ENCODE assay signal across 17 cellular contexts in genomic region chr1:152112885-152113432, GRCh38. TPM values are rescaled to one million over a fixed set of nuclear protein-coding genes. Genes with fewer than 3 reads are reported as not detected.
DNase-seq lines count a peak whose midpoint lies in the region; ATAC-seq, FAIRE-seq and TF ChIP-seq lines count a peak whose summit lies in the region.
"Had no signal": no experiment of that assay in that cellular context is flagged by ENCODE, and none has a peak within 500 bp of the region (broad histone marks: within the 10 kb centered on the region; RNA-seq: fewer than 3 reads in every experiment).

No MANE protein-coding gene starts in this region.

- WGBS in IMR-90 (ENCODE audit: extremely low coverage in 2 of 2, insufficient read length in 1 of 2), 2 experiments: 0% methylated on average over 1 of the region's 13 CpGs; no CpG with 5 or more reads in 1 of the 2 experiments
- WGBS in esophagus squamous epithelium, 2 donors: 41 to 53% methylated on average over 12 to 13 of the region's 13 CpGs
- 25% methylated on average over 13 of the region's 13 CpGs for WGBS in HepG2 (ENCODE audit: low lambda C conversion rate)

- H3K14ac ChIP-seq in IMR-90 (replicated peaks; ENCODE audit: low read depth, low read length): no peak overlapping the region

- no peak overlapping the region for H2BK5ac ChIP-seq in IMR-90 (ENCODE audit: low read depth, low read length, poor library complexity, severe bottlenecking)

- ATAC-seq in IMR-90 (ENCODE audit: low read depth) (no peak), HG02588 (IDR thresholded peaks at IDR 0.05; ENCODE audit: unreplicated experiment) (no peak), HepG2 (no peak)
- ATAC-seq: activated naive CD8-positive, alpha-beta T cell treated with anti-CD3 and anti-CD28 coated beads, Interleukin-2, amount 50 U/mL, for 24 hours; activated T-cell treated with anti-CD3 and anti-CD28 coated beads, Interleukin-2, amount 50 U/mL, for 4 hours; psoas muscle had no signal

- H3K27me3 ChIP-seq in BLaER1: peaks cover 64% of the 10 kb centered on the region
- H3K27me3 ChIP-seq in IMR-90 (ENCODE audit: control insufficient read depth, insufficient read depth, low read length): peaks cover 55% of the 10 kb centered on the region
- peaks cover 10 to 100% (median 32%) of the 10 kb centered on the region in 4 donors for H3K27me3 ChIP-seq in esophagus squamous epithelium
- H3K27me3 ChIP-seq in parathyroid adenoma (ENCODE audit: control insufficient read depth, insufficient read depth, low read length): peaks cover 5% of the 10 kb centered on the region
- H3K27me3 ChIP-seq in HepG2 (ENCODE audit: control insufficient read depth in 1 of 2, insufficient read depth in 2 of 2, low read length in 2 of 2): peaks cover 5 to 50% of the 10 kb centered on the region in 2 experiments; a peak in 3 of 5 replicates
- H3K27me3 ChIP-seq: SJCRH30 had no signal

- H2AK9ac ChIP-seq in IMR-90 (replicated peaks; ENCODE audit: low read depth, low read length, poor library complexity): no peak overlapping the region

- no peak overlapping the region for H3K4ac ChIP-seq in IMR-90 (ENCODE audit: low read depth, low read length)

- no peak for TF ChIP-seq RAD21 in IMR-90 (IDR thresholded peaks at IDR 0.05; ENCODE audit: low read length)
- TF ChIP-seq RAD21 in HepG2 (CRISPR knock-in tag; IDR thresholded peaks at IDR 0.05): no peak

- no peak for TF ChIP-seq CTCF in IMR-90 (conservative IDR thresholded peaks at IDR 0.05; ENCODE audit: low read depth, low read length)
- TF ChIP-seq CTCF in esophagus squamous epithelium (IDR thresholded peaks at IDR 0.05): no peak
- TF ChIP-seq CTCF in parathyroid adenoma (IDR thresholded peaks at IDR 0.05): no peak
- TF ChIP-seq CTCF in HepG2 (CRISPR knock-in tag; IDR thresholded peaks at IDR 0.05): no peak

- no peak overlapping the region for H3K23ac ChIP-seq in IMR-90 (ENCODE audit: low read depth, low read length)

- no peak overlapping the region for H4K8ac ChIP-seq in IMR-90 (ENCODE audit: low read depth in 2 of 2, low read length in 2 of 2)

- no peaks in the 10 kb centered on the region for H3K79me2 ChIP-seq in parathyroid adenoma
- no peaks in the 10 kb centered on the region for H3K79me2 ChIP-seq in HepG2 (ENCODE audit: insufficient read depth, low read length)

- TF ChIP-seq EP300 in HepG2 (IDR thresholded peaks at IDR 0.05; ENCODE audit: low read depth in 2 of 2, low read length in 2 of 2) (no peak), HepG2 (CRISPR knock-in tag; IDR thresholded peaks at IDR 0.05; ENCODE audit: borderline replicate concordance) (no peak)

- no peak for FAIRE-seq in HepG2 (lab: Jason Lieb, UNC)
- FAIRE-seq: TTC549 had no signal

- POLR2A ChIA-PET in IMR-90 (lab: Charles Lee; ENCODE audit: unreplicated experiment): no interaction called here
- POLR2A ChIA-PET in HepG2 (lab: Yijun Ruan, JAX): no interaction called here

- no peak overlapping the region for H2BK15ac ChIP-seq in IMR-90 (ENCODE audit: low read depth, low read length)

- H3K4me2 ChIP-seq in BLaER1: peak overlapping the region; percentile 94
- no peak overlapping the region; the same call in 1 of the 2 replicates for H3K4me2 ChIP-seq in IMR-90 (ENCODE audit: low read depth, low read length)
- H3K4me2 ChIP-seq in parathyroid adenoma (ENCODE audit: low read length): peak overlapping the region; percentile 62
- no peak overlapping the region for H3K4me2 ChIP-seq in HepG2 (ENCODE audit: low read depth, low read length)

- H4K5ac ChIP-seq in IMR-90 (ENCODE audit: low read depth, low read length): no peak overlapping the region

- no peak overlapping the region for H3K18ac ChIP-seq in IMR-90 (ENCODE audit: low read depth, low read length)

- H3K79me1 ChIP-seq in IMR-90 (ENCODE audit: low read depth in 1 of 2, low read length in 2 of 2): no peaks in the 10 kb centered on the region

- H3K4me3 ChIP-seq in BLaER1 (peak overlapping the region; percentile 64), IMR-90 (ENCODE audit: insufficient read depth, low read depth, low read length) (no peak overlapping the region; the same call in 1 of the 2 replicates), esophagus squamous epithelium (peak overlapping the region in 3 of 4 donors; percentile 49 to 66 (median 55)), parathyroid adenoma (ENCODE audit: low read depth, low read length) (no peak overlapping the region), HepG2 (replicated peaks in 1 of 3; ENCODE audit: insufficient read depth in 1 of 3, low read depth in 2 of 3, low read length in 3 of 3) (no peak overlapping the region)
- H3K4me3 ChIP-seq: SJCRH30 had no signal

- DNase-seq in IMR-90 (no peak), esophagus squamous epithelium (lab: John Stamatoyannopoulos, UW) (no peak), NCI-H774 (lab: John Stamatoyannopoulos, UW) (no peak), HepG2 (ENCODE audit: low spot score) (no peak), glomerular visceral epithelial cell (ENCODE audit: extremely low spot score) (no peak)
- DNase-seq: activated naive CD8-positive, alpha-beta T cell treated with anti-CD3 and anti-CD28 coated beads, Interleukin-2, amount 50 U/mL, for 24 hours; activated T-cell treated with anti-CD3 and anti-CD28 coated beads, Interleukin-2, amount 50 U/mL, for 4 hours; DMS153; NCI-H226; psoas muscle; SJCRH30 had no signal

- H3K36me3 ChIP-seq in BLaER1 (no peaks in the 10 kb centered on the region), IMR-90 (ENCODE audit: control insufficient read depth, insufficient read depth, low read length) (no peaks in the 10 kb centered on the region), esophagus squamous epithelium (no peaks in the 10 kb centered on the region), parathyroid adenoma (ENCODE audit: control insufficient read depth, insufficient read depth, low read length) (no peaks in the 10 kb centered on the region), HepG2 (replicated peaks in 1 of 2; ENCODE audit: control insufficient read depth in 1 of 2, insufficient read depth in 2 of 2, low read length in 2 of 2) (no peaks in the 10 kb centered on the region)
- H3K36me3 ChIP-seq: SJCRH30 had no signal

- H2BK20ac ChIP-seq in IMR-90 (ENCODE audit: low read depth, low read length): no peak overlapping the region

- no peak overlapping the region for H3K56ac ChIP-seq in IMR-90 (ENCODE audit: extremely low read depth, insufficient read depth, low read length)

- TF ChIP-seq POLR2A in IMR-90 (IDR thresholded peaks at IDR 0.05; ENCODE audit: low read depth, low read length): no peak
- no peak for TF ChIP-seq POLR2A in esophagus squamous epithelium (IDR thresholded peaks at IDR 0.05)
- TF ChIP-seq POLR2A in HepG2 (IDR thresholded peaks at IDR 0.05; ENCODE audit: insufficient read depth in 1 of 2, low read depth in 2 of 2, low read length in 2 of 2): no peak

- H3K9ac ChIP-seq in BLaER1: no peak overlapping the region
- H3K9ac ChIP-seq in IMR-90 (ENCODE audit: low read depth, low read length): no peak overlapping the region
- H3K9ac ChIP-seq in parathyroid adenoma: no peak overlapping the region
- no peak overlapping the region for H3K9ac ChIP-seq in HepG2 (ENCODE audit: insufficient read depth, low read depth, low read length)

- H4K20me1 ChIP-seq in BLaER1 (no peaks in the 10 kb centered on the region), IMR-90 (ENCODE audit: insufficient read depth, low read length) (no peaks in the 10 kb centered on the region), HepG2 (ENCODE audit: insufficient read depth, low read length) (no peaks in the 10 kb centered on the region)

- H2AFZ ChIP-seq in IMR-90 (replicated peaks; ENCODE audit: low read length, poor library complexity) (peak overlapping the region; percentile 73), parathyroid adenoma (no peak overlapping the region), HepG2 (ENCODE audit: low read length) (no peak overlapping the region)

- H3K27ac ChIP-seq in BLaER1 (no peak overlapping the region), IMR-90 (ENCODE audit: insufficient read depth, low read length) (no peak overlapping the region), esophagus squamous epithelium (no peak overlapping the region), parathyroid adenoma (no peak overlapping the region), HepG2 (ENCODE audit: extremely low read length, insufficient read depth, low read length) (no peak overlapping the region)
- H3K27ac ChIP-seq: psoas muscle, SJCRH30 had no signal

- H2BK120ac ChIP-seq in IMR-90 (ENCODE audit: low read depth, low read length): no peak overlapping the region

- no peak overlapping the region for H4K91ac ChIP-seq in IMR-90 (ENCODE audit: insufficient read depth, low read depth, low read length)

- no peak overlapping the region for H2AK5ac ChIP-seq in IMR-90 (ENCODE audit: low read depth, low read length)

- dilution Hi-C loops in IMR-90 (cut with HindIII; ENCODE audit: low sequenced_read_pairs, unreplicated experiment): no loop called here

- in situ Hi-C loops in IMR-90 (cut with MboI; ENCODE audit: low sequenced_read_pairs): no loop called here
- in situ Hi-C loops in HepG2 (cut with HindIII; ENCODE audit: extremely low pct_ligation_motif_present, low pct_unique_long_range_greater_than_20kb): no loop called here

- H3K9me1 ChIP-seq in IMR-90 (ENCODE audit: insufficient read depth, low read length): no peaks in the 10 kb centered on the region

- peaks cover 51% of the 10 kb centered on the region for H3K9me3 ChIP-seq in BLaER1
- H3K9me3 ChIP-seq in IMR-90 (ENCODE audit: control insufficient read depth, insufficient read depth, low read length): peaks cover 13% of the 10 kb centered on the region
- peaks cover 6 to 14% (median 11%) of the 10 kb centered on the region in 3 donors for H3K9me3 ChIP-seq in esophagus squamous epithelium
- H3K9me3 ChIP-seq in parathyroid adenoma (ENCODE audit: control insufficient read depth, low read length): no peaks in the 10 kb centered on the region
- no peaks in the 10 kb centered on the region for H3K9me3 ChIP-seq in HepG2 (ENCODE audit: low read length)
- H3K9me3 ChIP-seq: psoas muscle, SJCRH30 had no signal

- H3K4me1 ChIP-seq in BLaER1: peaks cover 38% of the 10 kb centered on the region
- H3K4me1 ChIP-seq in IMR-90 (ENCODE audit: control insufficient read depth, insufficient read depth, low read length): peaks cover 3% of the 10 kb centered on the region; the same call in 1 of the 2 replicates
- peaks cover 19 to 50% (median 31%) of the 10 kb centered on the region in 3 donors for H3K4me1 ChIP-seq in esophagus squamous epithelium
- no peaks in the 10 kb centered on the region for H3K4me1 ChIP-seq in parathyroid adenoma
- H3K4me1 ChIP-seq in HepG2 (ENCODE audit: insufficient read depth, low read length): no peaks in the 10 kb centered on the region
- H3K4me1 ChIP-seq: psoas muscle, SJCRH30 had no signal

- intact Hi-C loops in IMR-90 (cut with micrococcal nuclease): loop anchor here (5.0 kb wide), 1 partner anchor 61 kb away; no protein-coding TSS in a partner anchor
- intact Hi-C loops in esophagus squamous epithelium (cut with DNase I): no loop called here
- intact Hi-C loops in HepG2 (cut with micrococcal nuclease; ENCODE audit: unreplicated experiment): no loop called here

- no TSS peak for BruUV-seq in IMR-90 (replicated peaks; lab: Mats Ljungman, UMichigan)
- BruUV-seq in HepG2 (replicated peaks; lab: Mats Ljungman, UMichigan): no TSS peak

- CTCF ChIA-PET in IMR-90 (lab: Yijun Ruan, JAX) (no interaction called here), HepG2 (lab: Yijun Ruan, JAX; ENCODE audit: low intra/inter-chr PET ratio, low total read pairs) (no interaction called here)

RNA-seq across cellular contexts. Expression of gene TCHH, which starts 2.3 kb away (rescaled TPM):
- total RNA-seq in IMR-90 (2012; rRNA removed) (not detected in 2 replicates), esophagus squamous epithelium (under 1 TPM; 0.18 to 0.44 (median 0.19) TPM), HepG2 (2016; rRNA removed; fragmentation: Illumina TruSeq; extraction: Trizol) (not detected in 2 replicates)
- polyA plus RNA-seq in IMR-90 (2012; rRNA removed) (not detected in 2 replicates), HepG2 (2011; rRNA removed) (not detected in 2 replicates)
- polyA plus RNA-seq in IMR-90 (2012; cell fraction: cytosol; rRNA removed): not detected in 2 replicates
- 0.01 TPM in 1 of 2 replicates, not detected in the other for polyA plus RNA-seq in IMR-90 (2012; cell fraction: nucleus; rRNA removed; ENCODE audit: low replicate concordance)
- not detected in 2 replicates for total RNA-seq in HepG2 (2016; cell fraction: cytosol; rRNA removed; fragmentation: Illumina TruSeq; extraction: Trizol; ENCODE audit: low read depth)
- not detected in 2 replicates for total RNA-seq in HepG2 (2016; cell fraction: insoluble cytoplasmic fraction; rRNA removed; fragmentation: Illumina TruSeq; extraction: Trizol)
- total RNA-seq in HepG2 (2016; cell fraction: membrane; rRNA removed; fragmentation: Illumina TruSeq; extraction: Trizol): not detected in 2 replicates
- not detected in 2 replicates for total RNA-seq in HepG2 (2016; cell fraction: nucleus; rRNA removed; fragmentation: Illumina TruSeq; extraction: Trizol)
- not detected in 2 replicates for polyA plus RNA-seq in HepG2 (2011; cell fraction: cytosol; rRNA removed)
- not detected in 2 replicates for polyA plus RNA-seq in HepG2 (2011; cell fraction: nucleus; rRNA removed)
- not detected in 2 replicates for polyA plus RNA-seq in HepG2 (2012)
- polyA plus RNA-seq in HepG2 (2016; cell fraction: cytosol; fragmentation: Illumina TruSeq; extraction: Trizol; ENCODE audit: low read depth): not detected in 2 replicates
- not detected in 2 replicates for polyA plus RNA-seq in HepG2 (2016; cell fraction: insoluble cytoplasmic fraction; fragmentation: Illumina TruSeq; extraction: Trizol; ENCODE audit: low read depth)
- polyA plus RNA-seq in HepG2 (2016; cell fraction: membrane; fragmentation: Illumina TruSeq; extraction: Trizol; ENCODE audit: low read depth): not detected in 2 replicates
- not detected in 2 replicates for polyA plus RNA-seq in HepG2 (2016; cell fraction: nucleus; fragmentation: Illumina TruSeq; extraction: Trizol; ENCODE audit: insufficient read depth, low read depth)
- polyA minus RNA-seq in HepG2 (2011; rRNA and poly(A)+ RNA removed; ENCODE audit: low replicate concordance): not detected in 2 replicates
- not detected in 2 replicates for polyA minus RNA-seq in HepG2 (2011; cell fraction: cytosol; rRNA and poly(A)+ RNA removed)
- polyA minus RNA-seq in HepG2 (2011; cell fraction: nucleus; rRNA and poly(A)+ RNA removed): not detected in 2 replicates
- total RNA-seq: mononuclear cell, SJCRH30 had no signal
- polyA plus RNA-seq: IgD-negative memory B cell had no signal

RNA-seq across cellular contexts. Expression of gene TCHHL1, which starts 24.1 kb away (rescaled TPM):
- total RNA-seq in IMR-90 (2012; rRNA removed) (not detected in 2 replicates), esophagus squamous epithelium (not detected), HepG2 (2016; rRNA removed; fragmentation: Illumina TruSeq; extraction: Trizol) (not detected in 2 replicates)
- polyA plus RNA-seq in IMR-90 (2012; rRNA removed) (not detected in 2 replicates), HepG2 (2011; rRNA removed) (not detected in 2 replicates)
- polyA plus RNA-seq in IMR-90 (2012; cell fraction: cytosol; rRNA removed): not detected in 2 replicates
- polyA plus RNA-seq in IMR-90 (2012; cell fraction: nucleus; rRNA removed; ENCODE audit: low replicate concordance): not detected in 2 replicates
- not detected in 2 replicates for total RNA-seq in HepG2 (2016; cell fraction: cytosol; rRNA removed; fragmentation: Illumina TruSeq; extraction: Trizol; ENCODE audit: low read depth)
- total RNA-seq in HepG2 (2016; cell fraction: insoluble cytoplasmic fraction; rRNA removed; fragmentation: Illumina TruSeq; extraction: Trizol): not detected in 2 replicates
- total RNA-seq in HepG2 (2016; cell fraction: membrane; rRNA removed; fragmentation: Illumina TruSeq; extraction: Trizol): not detected in 2 replicates
- not detected in 2 replicates for total RNA-seq in HepG2 (2016; cell fraction: nucleus; rRNA removed; fragmentation: Illumina TruSeq; extraction: Trizol)
- polyA plus RNA-seq in HepG2 (2011; cell fraction: cytosol; rRNA removed): not detected in 2 replicates
- polyA plus RNA-seq in HepG2 (2011; cell fraction: nucleus; rRNA removed): not detected in 2 replicates
- not detected in 2 replicates for polyA plus RNA-seq in HepG2 (2012)
- polyA plus RNA-seq in HepG2 (2016; cell fraction: cytosol; fragmentation: Illumina TruSeq; extraction: Trizol; ENCODE audit: low read depth): not detected in 2 replicates
- polyA plus RNA-seq in HepG2 (2016; cell fraction: insoluble cytoplasmic fraction; fragmentation: Illumina TruSeq; extraction: Trizol; ENCODE audit: low read depth): not detected in 2 replicates
- polyA plus RNA-seq in HepG2 (2016; cell fraction: membrane; fragmentation: Illumina TruSeq; extraction: Trizol; ENCODE audit: low read depth): not detected in 2 replicates
- polyA plus RNA-seq in HepG2 (2016; cell fraction: nucleus; fragmentation: Illumina TruSeq; extraction: Trizol; ENCODE audit: insufficient read depth, low read depth): not detected in 2 replicates
- not detected in 2 replicates for polyA minus RNA-seq in HepG2 (2011; rRNA and poly(A)+ RNA removed; ENCODE audit: low replicate concordance)
- not detected in 2 replicates for polyA minus RNA-seq in HepG2 (2011; cell fraction: cytosol; rRNA and poly(A)+ RNA removed)
- polyA minus RNA-seq in HepG2 (2011; cell fraction: nucleus; rRNA and poly(A)+ RNA removed): not detected in 2 replicates
- total RNA-seq: activated T-cell treated with anti-CD3 and anti-CD28 coated beads, Interleukin-2, amount 50 U/mL, for 4 hours; mononuclear cell; psoas muscle; SJCRH30 had no signal
- polyA plus RNA-seq: IgD-negative memory B cell, psoas muscle had no signal

RNA-seq across cellular contexts. Expression of gene RPTN, which starts 46.1 kb away (rescaled TPM):
- total RNA-seq in IMR-90 (2012; rRNA removed) (not detected in 2 replicates), esophagus squamous epithelium (under 1 TPM; 0.09 to 0.95 (median 0.14) TPM), HepG2 (2016; rRNA removed; fragmentation: Illumina TruSeq; extraction: Trizol) (not detected in 2 replicates)
- polyA plus RNA-seq in IMR-90 (2012; rRNA removed) (not detected in 2 replicates), HepG2 (2011; rRNA removed) (not detected in 2 replicates)
- not detected in 2 replicates for polyA plus RNA-seq in IMR-90 (2012; cell fraction: cytosol; rRNA removed)
- not detected in 2 replicates for polyA plus RNA-seq in IMR-90 (2012; cell fraction: nucleus; rRNA removed; ENCODE audit: low replicate concordance)
- not detected in 2 replicates for total RNA-seq in HepG2 (2016; cell fraction: cytosol; rRNA removed; fragmentation: Illumina TruSeq; extraction: Trizol; ENCODE audit: low read depth)
- total RNA-seq in HepG2 (2016; cell fraction: insoluble cytoplasmic fraction; rRNA removed; fragmentation: Illumina TruSeq; extraction: Trizol): not detected in 2 replicates
- total RNA-seq in HepG2 (2016; cell fraction: membrane; rRNA removed; fragmentation: Illumina TruSeq; extraction: Trizol): not detected in 2 replicates
- not detected in 2 replicates for total RNA-seq in HepG2 (2016; cell fraction: nucleus; rRNA removed; fragmentation: Illumina TruSeq; extraction: Trizol)
- polyA plus RNA-seq in HepG2 (2011; cell fraction: cytosol; rRNA removed): not detected in 2 replicates
- not detected in 2 replicates for polyA plus RNA-seq in HepG2 (2011; cell fraction: nucleus; rRNA removed)
- polyA plus RNA-seq in HepG2 (2012): not detected in 2 replicates
- not detected in 2 replicates for polyA plus RNA-seq in HepG2 (2016; cell fraction: cytosol; fragmentation: Illumina TruSeq; extraction: Trizol; ENCODE audit: low read depth)
- polyA plus RNA-seq in HepG2 (2016; cell fraction: insoluble cytoplasmic fraction; fragmentation: Illumina TruSeq; extraction: Trizol; ENCODE audit: low read depth): not detected in 2 replicates
- not detected in 2 replicates for polyA plus RNA-seq in HepG2 (2016; cell fraction: membrane; fragmentation: Illumina TruSeq; extraction: Trizol; ENCODE audit: low read depth)
- not detected in 2 replicates for polyA plus RNA-seq in HepG2 (2016; cell fraction: nucleus; fragmentation: Illumina TruSeq; extraction: Trizol; ENCODE audit: insufficient read depth, low read depth)
- not detected in 2 replicates for polyA minus RNA-seq in HepG2 (2011; rRNA and poly(A)+ RNA removed; ENCODE audit: low replicate concordance)
- not detected in 2 replicates for polyA minus RNA-seq in HepG2 (2011; cell fraction: cytosol; rRNA and poly(A)+ RNA removed)
- polyA minus RNA-seq in HepG2 (2011; cell fraction: nucleus; rRNA and poly(A)+ RNA removed): not detected in 2 replicates
- total RNA-seq: activated T-cell treated with anti-CD3 and anti-CD28 coated beads, Interleukin-2, amount 50 U/mL, for 4 hours; mononuclear cell; psoas muscle; SJCRH30 had no signal
- polyA plus RNA-seq: IgD-negative memory B cell, psoas muscle had no signal

Comparison
In these comparisons a context has a peak if more than half of its experiments do, and no peak if none do; other contexts are left out.
1. H3K4me2 ChIP-seq: peak in BLaER1 (single experiment) and parathyroid adenoma (single experiment); none in IMR-90 (single experiment) and HepG2 (single experiment).
2. H3K4me3 ChIP-seq: peak in BLaER1 (single experiment) and esophagus squamous epithelium (3 of 4); none in IMR-90 (single experiment), parathyroid adenoma (single experiment) and HepG2 (0 of 3).